8 cellular contexts compared by ENCODE assay signal in the genomic region with DNA sequence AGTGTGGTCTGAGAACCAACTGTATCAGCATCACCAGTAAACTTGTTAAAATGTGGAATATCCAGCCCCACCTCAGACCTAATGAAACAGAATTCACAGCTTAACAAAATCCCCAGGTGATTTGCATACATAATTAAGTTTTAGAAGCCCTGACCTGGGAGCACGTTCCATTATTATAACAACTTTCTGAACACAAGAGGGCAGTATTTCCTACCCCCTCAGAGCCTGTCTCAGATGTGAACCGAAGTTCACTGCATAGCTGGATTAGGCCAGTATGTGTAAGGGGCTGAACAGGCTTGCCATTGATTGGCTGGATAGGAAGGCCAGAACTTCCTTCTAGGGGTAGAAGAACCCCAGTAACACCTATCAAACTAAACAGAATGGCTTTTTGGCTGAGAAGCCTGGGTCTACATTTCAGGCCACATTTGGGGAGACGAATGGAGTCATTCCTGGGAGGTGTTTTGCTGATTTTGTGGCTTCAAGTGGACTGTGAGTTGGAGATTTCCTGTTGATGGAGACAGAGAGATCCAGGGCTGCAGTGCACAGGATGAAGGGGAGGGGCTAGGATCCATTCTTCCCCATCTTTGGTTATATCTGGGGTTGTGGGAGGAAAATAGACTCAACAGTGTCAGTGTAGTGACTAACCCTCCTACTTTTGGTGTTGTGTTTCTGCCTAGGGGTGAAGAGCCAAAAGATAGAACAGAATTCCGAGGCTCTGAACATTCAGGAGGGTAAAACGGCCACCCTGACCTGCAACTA.
A peak's percentile ranks its signal among the peaks of the same experiment; 100 is the strongest.
DNase-seq lines count a peak whose midpoint lies in the region; ATAC-seq, FAIRE-seq and TF ChIP-seq lines count a peak whose summit lies in the region.

No MANE protein-coding gene starts in this region.

- no peaks in the 10 kb centered on the region for H3K79me2 ChIP-seq in GM12878 (ENCODE audit: control insufficient read depth, insufficient read depth, low read length)

- TF ChIP-seq RAD21 in GM12878 (IDR thresholded peaks at IDR 0.05; ENCODE audit: insufficient read depth, low read depth, low read length), result peak; percentile 17; the same call in 1 of the 2 replicates

- H3K4me1 ChIP-seq in CD4-positive, CD25-positive, alpha-beta regulatory T cell (ENCODE audit: control insufficient read depth, insufficient read depth, low read length, poor library complexity, severe bottlenecking), result no peaks in the 10 kb centered on the region
- H3K4me1 ChIP-seq in GM12878 (ENCODE audit: control insufficient read depth, insufficient read depth, low read length), result no peaks in the 10 kb centered on the region

- TF ChIP-seq EP300 in GM12878 (IDR thresholded peaks at IDR 0.05; ENCODE audit: borderline replicate concordance in 1 of 2, control insufficient read depth in 1 of 2, low read depth in 2 of 2, low read length in 2 of 2), result no peak

- no peaks in the 10 kb centered on the region for H3K9me3 ChIP-seq in CD4-positive, CD25-positive, alpha-beta regulatory T cell (ENCODE audit: control insufficient read depth in 2 of 2, low read length in 2 of 2)
- H3K9me3 ChIP-seq in GM12878 (replicated peaks; ENCODE audit: control insufficient read depth, insufficient read depth, low read length), result no peaks in the 10 kb centered on the region

- H3K27me3 Mint-ChIP-seq in CD4-positive, CD25-positive, alpha-beta regulatory T cell, result peaks cover 22% of the 10 kb centered on the region

- in situ Hi-C loops in GM12878 (cut with MboI), result no loop called here

- H3K4me3 Mint-ChIP-seq in CD4-positive, CD25-positive, alpha-beta regulatory T cell, result peak overlapping the region; percentile 67 to 84 (median 78)

- CTCF ChIA-PET in GM12878 (lab: Yijun Ruan, JAX), result interaction anchor here (0.9 to 1.3 kb wide), 4 partner anchors 11 to 57 kb away, joined by 3 to 5 read pairs (median 4); no protein-coding TSS in a partner anchor

- peaks cover 0 to 7% (median 2%) of the 10 kb centered on the region in 4 donors for H3K4me1 Mint-ChIP-seq in CD4-positive, CD25-positive, alpha-beta regulatory T cell

- peak; percentile 84 for FAIRE-seq in GM12878 (lab: Jason Lieb, UNC)

- no peaks in the 10 kb centered on the region for H3K36me3 ChIP-seq in CD4-positive, CD25-positive, alpha-beta regulatory T cell (ENCODE audit: control insufficient read depth, insufficient read depth, low read length)
- H3K36me3 ChIP-seq in GM12878 (ENCODE audit: control insufficient read depth in 2 of 2, insufficient read depth in 2 of 2, low read length in 1 of 2), result no peaks in the 10 kb centered on the region

- RAD21 ChIA-PET in GM12878 (lab: Charles Lee; ENCODE audit: unreplicated experiment), result no interaction called here

- no peak overlapping the region for H3K27ac ChIP-seq in CD4-positive, CD25-positive, alpha-beta regulatory T cell (ENCODE audit: insufficient read depth, low read length, poor library complexity, severe bottlenecking)
- H3K27ac ChIP-seq in GM12878 (ENCODE audit: control insufficient read depth, insufficient read depth), result no peak overlapping the region

- BruUV-seq in GM12878 (replicated peaks; lab: Mats Ljungman, UMichigan), result no TSS peak

- peak; percentile 33 to 57 (median 38); a peak in 4 of 6 replicates for TF ChIP-seq CTCF in GM12878 (IDR thresholded peaks at IDR 0.05 in 2 of 3, conservative IDR thresholded peaks at IDR 0.05 in 1 of 3; ENCODE audit: control insufficient read depth in 2 of 3, extremely low read depth in 1 of 3, insufficient read depth in 1 of 3, low read depth in 3 of 3, low read length in 3 of 3)

- intact Hi-C loops in GM12878 (cut with micrococcal nuclease; ENCODE audit: unreplicated experiment), result no loop called here

- POLR2A ChIA-PET in GM12878 (lab: Charles Lee), result no interaction called here

- no peaks in the 10 kb centered on the region for H4K20me1 ChIP-seq in GM12878 (ENCODE audit: control insufficient read depth, insufficient read depth)

- peaks cover 9% of the 10 kb centered on the region for H3K27me3 ChIP-seq in CD4-positive, CD25-positive, alpha-beta regulatory T cell (ENCODE audit: control insufficient read depth, insufficient read depth, low read length)
- no peaks in the 10 kb centered on the region for H3K27me3 ChIP-seq in GM12878 (replicated peaks in 1 of 2; ENCODE audit: control insufficient read depth in 2 of 2, insufficient read depth in 2 of 2, low read length in 1 of 2)

- ATAC-seq in CD4-positive, CD25-positive, alpha-beta regulatory T cell (ENCODE audit: low read depth in 2 of 2), result peak; percentile 81 to 85
- ATAC-seq in GM18519 (IDR thresholded peaks at IDR 0.05; ENCODE audit: low FRiP score, unreplicated experiment) (peak; percentile 65), GM12878 (peak; percentile 85), GM21786 (IDR thresholded peaks at IDR 0.05; ENCODE audit: unreplicated experiment) (no peak), HG03097 (IDR thresholded peaks at IDR 0.05; ENCODE audit: low FRiP score, unreplicated experiment) (no peak), HG02642 (IDR thresholded peaks at IDR 0.05; ENCODE audit: poor library complexity, unreplicated experiment) (no peak)

- no peak overlapping the region for H3K9ac ChIP-seq in GM12878 (ENCODE audit: control insufficient read depth, insufficient read depth, low read length)

- no peak overlapping the region for H3K4me2 ChIP-seq in GM12878 (ENCODE audit: control insufficient read depth, insufficient read depth)

- H3K27ac Mint-ChIP-seq in CD4-positive, CD25-positive, alpha-beta regulatory T cell, result peak overlapping the region in 2 of 3 donors; percentile 70 to 87

- peak overlapping the region; percentile 46 for H3K4me3 ChIP-seq in CD4-positive, CD25-positive, alpha-beta regulatory T cell (ENCODE audit: low read depth, low read length)
- H3K4me3 ChIP-seq in GM12878, result no peak overlapping the region

- H3K9me3 Mint-ChIP-seq in CD4-positive, CD25-positive, alpha-beta regulatory T cell, result peaks cover 0 to 2% (median 0%) of the 10 kb centered on the region in 7 donors

- no peaks in the 10 kb centered on the region for H3K36me3 Mint-ChIP-seq in CD4-positive, CD25-positive, alpha-beta regulatory T cell

- TF ChIP-seq POLR2A in GM12878 (IDR thresholded peaks at IDR 0.05; ENCODE audit: low read depth, low read length), result no peak

- WGBS in GM12878 (ENCODE audit: insufficient coverage, insufficient replicate concordance, low lambda C conversion rate, missing lambda C conversion rate), result 8% methylated on average over 5 of the region's 5 CpGs

- SMC1A ChIA-PET in GM12878 (lab: Charles Lee; ENCODE audit: uncharacterized antibody, unreplicated experiment), result interaction anchor here (1.0 kb wide), 1 partner anchor 202 kb away, joined by 3 read pairs; no protein-coding TSS in a partner anchor

- no peak overlapping the region for H2AFZ ChIP-seq in GM12878 (ENCODE audit: control insufficient read depth, low read depth, low read length)

- peak; percentile 11 to 77 (median 45) for DNase-seq in CD4-positive, CD25-positive, alpha-beta regulatory T cell
- DNase-seq in NCI-H526 (lab: John Stamatoyannopoulos, UW) (peak; percentile 35 to 54), GM12878 (ENCODE audit: low read depth, low spot score) (peak; percentile 5), midbrain (lab: John Stamatoyannopoulos, UW) (peak; percentile 19)

TF ChIP-seq in GM12878, 131 proteins besides CTCF, POLR2A, EP300 and RAD21:
- TF ChIP-seq NFXL1 (IDR thresholded peaks at IDR 0.05; ENCODE audit: borderline replicate concordance), result no peak
- peak; percentile 28 to 29; a peak in 1 of 4 replicates for TF ChIP-seq BHLHE40 (IDR thresholded peaks at IDR 0.05; ENCODE audit: borderline replicate concordance in 1 of 2, low read depth in 2 of 2, low read length in 1 of 2)

Comparison
In these comparisons a context has a peak if more than half of its experiments do, and no peak if none do; other contexts are left out.
1. ATAC-seq: peak in CD4-positive, CD25-positive, alpha-beta regulatory T cell (2 of 2), GM18519 (single experiment) and GM12878 (single experiment); none in GM21786 (single experiment), HG03097 (single experiment) and HG02642 (single experiment).
2. Peak in every context shown above with its lines, with median percentiles within 50 percentile points of each other: DNase-seq.